In genomic region chr11:6612008-6612815, GRCh38 we compare ENCODE assay signal across 1 cellular context.
TF ChIP-seq lines count a peak whose summit lies in the region.

TSS of gene TAF10 (minus strand) at chr11:6612216. CDS start at chr11:6612189, 27 bp downstream.

TF ChIP-seq in K562, 482 proteins besides CTCF, POLR2A, EP300 and RAD21 (continued from another document and continues in another):
- TF ChIP-seq, protein P1, sequence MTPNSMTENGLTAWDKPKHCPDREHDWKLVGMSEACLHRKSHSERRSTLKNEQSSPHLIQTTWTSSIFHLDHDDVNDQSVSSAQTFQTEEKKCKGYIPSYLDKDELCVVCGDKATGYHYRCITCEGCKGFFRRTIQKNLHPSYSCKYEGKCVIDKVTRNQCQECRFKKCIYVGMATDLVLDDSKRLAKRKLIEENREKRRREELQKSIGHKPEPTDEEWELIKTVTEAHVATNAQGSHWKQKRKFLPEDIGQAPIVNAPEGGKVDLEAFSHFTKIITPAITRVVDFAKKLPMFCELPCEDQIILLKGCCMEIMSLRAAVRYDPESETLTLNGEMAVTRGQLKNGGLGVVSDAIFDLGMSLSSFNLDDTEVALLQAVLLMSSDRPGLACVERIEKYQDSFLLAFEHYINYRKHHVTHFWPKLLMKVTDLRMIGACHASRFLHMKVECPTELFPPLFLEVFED (CRISPR knock-in tag; conservative IDR thresholded peaks at IDR 0.05): peak; percentile 68; the same call in 1 of the 2 replicates
- TF ChIP-seq STAT6 (CRISPR knock-in tag; IDR thresholded peaks at IDR 0.05) (0 out of 2 replicates have a peak, but pooled peaks have one; percentile 46), PYGO2 (tag; IDR thresholded peaks at IDR 0.05) (no peak), RAD51 (IDR thresholded peaks at IDR 0.05; ENCODE audit: borderline replicate concordance, low read depth) (no peak), KLF1 (tag; IDR thresholded peaks at IDR 0.05) (no peak; the same call in 1 of the 2 replicates), MTA1 (IDR thresholded peaks at IDR 0.05; ENCODE audit: borderline replicate concordance) (peak; percentile 22; the same call in 1 of the 2 replicates), HMG20A (CRISPR knock-in tag; conservative IDR thresholded peaks at IDR 0.05) (no peak), MAFK (IDR thresholded peaks at IDR 0.05; ENCODE audit: low read length) (no peak), MTF1 (CRISPR knock-in tag; IDR thresholded peaks at IDR 0.05; ENCODE audit: borderline replicate concordance) (no peak), KAT2B (IDR thresholded peaks at IDR 0.05; ENCODE audit: low read depth, low read length) (no peak), ZNF354B (CRISPR knock-in tag; IDR thresholded peaks at IDR 0.05) (no peak), PTTG1 (tag; IDR thresholded peaks at IDR 0.05; ENCODE audit: low read depth) (no peak), ZNF77 (CRISPR knock-in tag; IDR thresholded peaks at IDR 0.05) (no peak), ZNF184 (CRISPR knock-in tag; IDR thresholded peaks at IDR 0.05) (no peak), HDAC1 (IDR thresholded peaks at IDR 0.05) (0 out of 4 replicates have a peak, but pooled peaks of 1 of the 2 experiments have one; percentile 61), PREB (CRISPR knock-in tag; IDR thresholded peaks at IDR 0.05) (peak; percentile 18; the same call in 1 of the 2 replicates), KAT7 (CRISPR knock-in tag; IDR thresholded peaks at IDR 0.05; ENCODE audit: borderline replicate concordance) (peak; percentile 95; the same call in 1 of the 2 replicates), FOSL1 (tag; conservative IDR thresholded peaks at IDR 0.05) (peak; percentile 52; the same call in 1 of the 2 replicates), PHB2 (IDR thresholded peaks at IDR 0.05; ENCODE audit: low read depth) (no peak), ZNF311 (CRISPR knock-in tag; IDR thresholded peaks at IDR 0.05) (no peak), ETS1 (conservative IDR thresholded peaks at IDR 0.05; ENCODE audit: control insufficient read depth, low read depth, low read length) (peak; percentile 72), SRSF1 (IDR thresholded peaks at IDR 0.05; ENCODE audit: low read depth, low read length) (no peak), TCF15 (CRISPR knock-in tag; IDR thresholded peaks at IDR 0.05) (no peak), PCBP2 (IDR thresholded peaks at IDR 0.05; ENCODE audit: low read depth, low read length, poor library complexity, severe bottlenecking) (no peak), HMGN3 (IDR thresholded peaks at IDR 0.05; ENCODE audit: borderline replicate concordance, extremely low read depth, insufficient read length, low read depth, low read length) (peak; percentile 87), E4F1 (CRISPR knock-in tag; IDR thresholded peaks at IDR 0.05; ENCODE audit: borderline replicate concordance) (peak; percentile 79; the same call in 1 of the 2 replicates), RBBP5 (IDR thresholded peaks at IDR 0.05; ENCODE audit: borderline replicate concordance, insufficient read depth, low read length, poor library complexity, severe bottlenecking) (peak; percentile 80), SAFB (IDR thresholded peaks at IDR 0.05; ENCODE audit: borderline replicate concordance, low read depth, low read length) (no peak), ZNF124 (CRISPR knock-in tag; IDR thresholded peaks at IDR 0.05) (no peak), UBTF (IDR thresholded peaks at IDR 0.05; ENCODE audit: borderline replicate concordance in 1 of 2, low read depth in 2 of 2, low read length in 2 of 2) (peak in 1 of 2 experiments; percentile 47; a peak in 2 of 4 replicates), TARDBP (IDR thresholded peaks at IDR 0.05) (0 out of 2 replicates have a peak, but pooled peaks have one; percentile 42), SMAD2 (IDR thresholded peaks at IDR 0.05; ENCODE audit: low read depth, low read length) (no peak), SMARCE1 (IDR thresholded peaks at IDR 0.05) (peak; percentile 68), ZNF707 (CRISPR knock-in tag; conservative IDR thresholded peaks at IDR 0.05) (no peak), ZBTB34 (CRISPR knock-in tag; IDR thresholded peaks at IDR 0.05) (no peak), FOXP1 (CRISPR knock-in tag; IDR thresholded peaks at IDR 0.05) (peak; percentile 81; the same call in 1 of the 2 replicates), FOXA1 (IDR thresholded peaks at IDR 0.05; ENCODE audit: borderline replicate concordance) (no peak), RB1 (IDR thresholded peaks at IDR 0.05; ENCODE audit: low read depth) (peak; percentile 79), PHB (CRISPR knock-in tag; IDR thresholded peaks at IDR 0.05) (peak; percentile 48; the same call in 1 of the 2 replicates), CHD1 (IDR thresholded peaks at IDR 0.05; ENCODE audit: low read length) (peak; percentile 65), ZNF274 (IDR thresholded peaks at IDR 0.05; ENCODE audit: borderline replicate concordance, low read depth, low read length) (no peak), NFYB (IDR thresholded peaks at IDR 0.05; ENCODE audit: extremely low read depth, insufficient read length) (no peak)
- TF ChIP-seq, protein P2, sequence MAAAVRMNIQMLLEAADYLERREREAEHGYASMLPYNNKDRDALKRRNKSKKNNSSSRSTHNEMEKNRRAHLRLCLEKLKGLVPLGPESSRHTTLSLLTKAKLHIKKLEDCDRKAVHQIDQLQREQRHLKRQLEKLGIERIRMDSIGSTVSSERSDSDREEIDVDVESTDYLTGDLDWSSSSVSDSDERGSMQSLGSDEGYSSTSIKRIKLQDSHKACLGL (CRISPR knock-in tag; IDR thresholded peaks at IDR 0.05; ENCODE audit: borderline replicate concordance, poor library complexity, severe bottlenecking): no peak
- TF ChIP-seq, protein P3, sequence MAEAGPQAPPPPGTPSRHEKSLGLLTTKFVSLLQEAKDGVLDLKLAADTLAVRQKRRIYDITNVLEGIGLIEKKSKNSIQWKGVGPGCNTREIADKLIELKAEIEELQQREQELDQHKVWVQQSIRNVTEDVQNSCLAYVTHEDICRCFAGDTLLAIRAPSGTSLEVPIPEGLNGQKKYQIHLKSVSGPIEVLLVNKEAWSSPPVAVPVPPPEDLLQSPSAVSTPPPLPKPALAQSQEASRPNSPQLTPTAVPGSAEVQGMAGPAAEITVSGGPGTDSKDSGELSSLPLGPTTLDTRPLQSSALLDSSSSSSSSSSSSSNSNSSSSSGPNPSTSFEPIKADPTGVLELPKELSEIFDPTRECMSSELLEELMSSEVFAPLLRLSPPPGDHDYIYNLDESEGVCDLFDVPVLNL (CRISPR knock-in tag; IDR thresholded peaks at IDR 0.05; ENCODE audit: low read depth): peak; percentile 77
- TF ChIP-seq, protein P4, sequence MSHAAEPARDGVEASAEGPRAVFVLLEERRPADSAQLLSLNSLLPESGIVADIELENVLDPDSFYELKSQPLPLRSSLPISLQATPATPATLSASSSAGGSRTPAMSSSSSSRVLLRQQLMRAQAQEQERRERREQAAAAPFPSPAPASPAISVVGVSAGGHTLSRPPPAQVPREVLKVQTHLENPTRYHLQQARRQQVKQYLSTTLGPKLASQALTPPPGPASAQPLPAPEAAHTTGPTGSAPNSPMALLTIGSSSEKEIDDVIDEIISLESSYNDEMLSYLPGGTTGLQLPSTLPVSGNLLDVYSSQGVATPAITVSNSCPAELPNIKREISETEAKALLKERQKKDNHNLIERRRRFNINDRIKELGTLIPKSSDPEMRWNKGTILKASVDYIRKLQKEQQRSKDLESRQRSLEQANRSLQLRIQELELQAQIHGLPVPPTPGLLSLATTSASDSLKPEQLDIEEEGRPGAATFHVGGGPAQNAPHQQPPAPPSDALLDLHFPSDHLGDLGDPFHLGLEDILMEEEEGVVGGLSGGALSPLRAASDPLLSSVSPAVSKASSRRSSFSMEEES (CRISPR knock-in tag; IDR thresholded peaks at IDR 0.05): no peak
- TF ChIP-seq, protein P5, sequence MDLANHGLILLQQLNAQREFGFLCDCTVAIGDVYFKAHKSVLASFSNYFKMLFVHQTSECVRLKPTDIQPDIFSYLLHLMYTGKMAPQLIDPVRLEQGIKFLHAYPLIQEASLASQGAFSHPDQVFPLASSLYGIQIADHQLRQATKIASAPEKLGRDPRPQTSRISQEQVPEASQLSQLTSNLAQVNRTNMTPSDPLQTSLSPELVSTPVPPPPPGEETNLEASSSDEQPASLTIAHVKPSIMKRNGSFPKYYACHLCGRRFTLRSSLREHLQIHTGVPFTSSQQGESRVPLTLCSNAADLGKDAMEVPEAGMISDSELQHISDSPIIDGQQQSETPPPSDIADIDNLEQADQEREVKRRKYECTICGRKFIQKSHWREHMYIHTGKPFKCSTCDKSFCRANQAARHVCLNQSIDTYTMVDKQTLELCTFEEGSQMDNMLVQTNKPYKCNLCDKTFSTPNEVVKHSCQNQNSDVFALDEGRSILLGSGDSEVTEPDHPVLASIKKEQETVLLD (IDR thresholded peaks at IDR 0.05): peak; percentile 60
